In genomic region chr7:150997817-150998216, GRCh38 we compare ENCODE assay signal across 2 cellular contexts.
TF ChIP-seq lines count a peak whose summit lies in the region.

No MANE protein-coding gene starts in this region.

TF ChIP-seq in SK-N-SH, 30 proteins besides CTCF, POLR2A, EP300 and RAD21 (continued from another document):
- TF ChIP-seq TEAD4 (IDR thresholded peaks at IDR 0.05; ENCODE audit: borderline replicate concordance, insufficient read depth) (no peak), MAX (IDR thresholded peaks at IDR 0.05; ENCODE audit: low read depth) (no peak), EZH2phosphoT487 (IDR thresholded peaks at IDR 0.05; ENCODE audit: borderline replicate concordance, low read depth) (no peak), JUND (IDR thresholded peaks at IDR 0.05) (no peak), ZBTB33 (IDR thresholded peaks at IDR 0.05; ENCODE audit: borderline replicate concordance, low read depth) (no peak), NRF1 (IDR thresholded peaks at IDR 0.05; ENCODE audit: low read depth, low read length) (no peak), GABPA (IDR thresholded peaks at IDR 0.05; ENCODE audit: low read depth) (no peak), YY1 (IDR thresholded peaks at IDR 0.05; ENCODE audit: low read depth) (no peak), RFX5 (IDR thresholded peaks at IDR 0.05; ENCODE audit: low read length) (no peak), SIN3A (IDR thresholded peaks at IDR 0.05; ENCODE audit: borderline replicate concordance, low read depth, low read length) (no peak), USF1 (IDR thresholded peaks at IDR 0.05; ENCODE audit: borderline replicate concordance, low read depth) (no peak), FOXJ3 (CRISPR knock-in tag; IDR thresholded peaks at IDR 0.05) (no peak), SMC3 (IDR thresholded peaks at IDR 0.05; ENCODE audit: low read depth, low read length) (no peak), GATA2 (CRISPR knock-in tag; IDR thresholded peaks at IDR 0.05) (no peak), POLR2AphosphoS5 (IDR thresholded peaks at IDR 0.05; ENCODE audit: low read depth, low read length) (no peak), USF2 (IDR thresholded peaks at IDR 0.05; ENCODE audit: borderline replicate concordance, low read depth, low read length) (no peak), ELF1 (IDR thresholded peaks at IDR 0.05) (no peak)
TF ChIP-seq in SK-N-SH: peak in this region for 0.

TF ChIP-seq in SK-N-SH treated with all-trans-retinoic acid at 6 μM for 48 hours, 23 proteins besides CTCF, POLR2A, EP300 and RAD21:
- no peak for TF ChIP-seq PATZ1 (CRISPR knock-in tag; IDR thresholded peaks at IDR 0.05; ENCODE audit: borderline replicate concordance)
- TF ChIP-seq ESRRG (CRISPR knock-in tag; IDR thresholded peaks at IDR 0.05), result no peak
